16 cellular contexts compared by ENCODE assay signal in the genomic region with DNA sequence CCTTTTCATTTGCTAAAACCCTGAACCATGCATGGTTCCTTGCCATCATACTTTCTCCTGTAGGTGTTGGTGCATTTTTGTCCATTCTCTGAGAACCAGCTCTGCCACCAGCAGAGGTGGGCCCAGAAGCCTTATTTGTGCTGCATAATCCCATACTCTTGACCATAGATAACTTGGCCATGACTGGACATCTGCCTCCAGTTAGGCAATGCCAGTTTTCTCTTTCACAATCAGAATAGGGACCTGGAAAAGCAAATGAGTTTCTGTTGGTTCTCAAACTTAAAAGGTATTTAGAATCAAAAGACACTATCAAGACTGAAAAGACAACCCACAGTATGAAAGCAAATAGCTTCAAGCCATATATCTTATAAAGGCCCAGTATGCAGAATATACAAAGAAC.
DNase-seq lines count a peak whose midpoint lies in the region; ATAC-seq, FAIRE-seq and TF ChIP-seq lines count a peak whose summit lies in the region.
"Had no signal": no experiment of that assay in that cellular context is flagged by ENCODE, and none has a peak within 500 bp of the region (broad histone marks: within the 10 kb centered on the region; RNA-seq: fewer than 3 reads in every experiment).

No MANE protein-coding gene starts in this region.

- no peak overlapping the region for H2AFZ ChIP-seq in trophoblast cell (ENCODE audit: insufficient read depth, low read length, poor library complexity)
- H2AFZ ChIP-seq: GM23248 had no signal

- H3K14ac ChIP-seq in trophoblast cell (ENCODE audit: low read length), result no peak overlapping the region

- no peak overlapping the region for H2AK5ac ChIP-seq in trophoblast cell (ENCODE audit: low read length)

- no peak overlapping the region for H3K4ac ChIP-seq in trophoblast cell (ENCODE audit: low read depth, low read length)

- peak; percentile 67 for DNase-seq in amniotic epithelial cell (ENCODE audit: low read depth)
- peak; percentile 24 for DNase-seq in fibroblast of villous mesenchyme (ENCODE audit: low read depth)
- peak; percentile 18 to 70 for DNase-seq in trophoblast cell
- no peak for DNase-seq in GM12891 (ENCODE audit: insufficient read length, low spot score)
- no peak for DNase-seq in NAMALWA (ENCODE audit: low spot score)
- DNase-seq in ureter (ENCODE audit: low spot score), result no peak
- DNase-seq: 8988T; Calu3; CD8-positive, alpha-beta T cell; DMS79 treated with DMSO at 0.1 percent for 48 hours; GF-D8 had no signal

- TF ChIP-seq POLR2A in GM12891 (IDR thresholded peaks at IDR 0.05; ENCODE audit: low read depth, low read length), result no peak

- no peak overlapping the region for H3K23ac ChIP-seq in trophoblast cell (ENCODE audit: low read length)

- peak; percentile 14 to 46 for TF ChIP-seq RAD21 in liver (IDR thresholded peaks at IDR 0.05)

- H2BK120ac ChIP-seq in trophoblast cell (ENCODE audit: insufficient read depth, low read length, poor library complexity), result no peak overlapping the region

- H2BK5ac ChIP-seq in trophoblast cell (ENCODE audit: low read depth, low read length, poor library complexity), result no peak overlapping the region

- no peak for ATAC-seq in GM19035 (IDR thresholded peaks at IDR 0.05; ENCODE audit: unreplicated experiment)
- ATAC-seq: CD8-positive, alpha-beta T cell had no signal

- H4K91ac ChIP-seq in trophoblast cell (ENCODE audit: low read depth, low read length), result no peak overlapping the region

- H3K18ac ChIP-seq in trophoblast cell (ENCODE audit: low read length), result no peak overlapping the region

- peaks cover 2% of the 10 kb centered on the region for H3K79me2 ChIP-seq in trophoblast cell (ENCODE audit: control insufficient read depth, insufficient read depth, low read length, poor library complexity)

- no peak overlapping the region for H4K8ac ChIP-seq in trophoblast cell (ENCODE audit: low read depth, low read length)

- H3K4me1 ChIP-seq in liver (ENCODE audit: control insufficient read depth in 4 of 4, insufficient read depth in 4 of 4, low read length in 3 of 4) (peaks cover 8 to 24% (median 15%) of the 10 kb centered on the region in 4 donors), trophoblast cell (ENCODE audit: control insufficient read depth in 1 of 2, insufficient read depth in 2 of 2, low read length in 2 of 2) (peaks cover 9 to 10% of the 10 kb centered on the region in 2 experiments)
- H3K4me1 ChIP-seq: HAP-1 had no signal

- no peak overlapping the region for H4K12ac ChIP-seq in trophoblast cell (ENCODE audit: low read depth, low read length)

- H3K4me2 ChIP-seq in trophoblast cell (ENCODE audit: low read length), result no peak overlapping the region
- H3K4me2 ChIP-seq: BLaER1 had no signal

- H3K9ac ChIP-seq in liver (ENCODE audit: low read depth in 1 of 2, low read length in 2 of 2), result no peak overlapping the region
- no peak overlapping the region for H3K9ac ChIP-seq in trophoblast cell (ENCODE audit: low read length)
- H3K9ac ChIP-seq: BLaER1, GM23248 had no signal

- H3K9me3 ChIP-seq in liver (ENCODE audit: control insufficient read depth in 4 of 4, low read length in 3 of 4) (no peaks in the 10 kb centered on the region), trophoblast cell (ENCODE audit: insufficient read depth, low read depth, low read length) (peaks cover 2% of the 10 kb centered on the region)
- H3K9me3 ChIP-seq: HAP-1 had no signal

- no peak for TF ChIP-seq CTCF in fibroblast of villous mesenchyme (IDR thresholded peaks at IDR 0.05; ENCODE audit: insufficient read depth, low read depth, low read length)
- TF ChIP-seq CTCF in liver (IDR thresholded peaks at IDR 0.05; ENCODE audit: low read depth, low read length, missing input control), result no peak

- no peak overlapping the region for H3K27ac ChIP-seq in liver (ENCODE audit: low read depth in 1 of 2, low read length in 2 of 2)
- no peak overlapping the region for H3K27ac ChIP-seq in trophoblast cell (ENCODE audit: low read depth, low read length)
- H3K27ac ChIP-seq: BLaER1, GM23248 had no signal

- no peaks in the 10 kb centered on the region for H3K36me3 ChIP-seq in liver (ENCODE audit: control insufficient read depth in 4 of 4, insufficient read depth in 3 of 4, low read depth in 1 of 4, low read length in 3 of 4)
- no peaks in the 10 kb centered on the region for H3K36me3 ChIP-seq in trophoblast cell (ENCODE audit: control insufficient read depth in 1 of 2, insufficient read depth in 2 of 2, low read length in 2 of 2)
- H3K36me3 ChIP-seq: BLaER1, HAP-1 had no signal

- FAIRE-seq in GM12891 (lab: Jason Lieb, UNC), result no peak

- no peak overlapping the region for H2BK12ac ChIP-seq in trophoblast cell (ENCODE audit: low read length)

- H3K4me3 ChIP-seq in fibroblast of villous mesenchyme (ENCODE audit: low read depth, low read length) (no peak overlapping the region), liver (ENCODE audit: low read depth in 1 of 3, low read length in 3 of 3) (no peak overlapping the region), trophoblast cell (ENCODE audit: low read depth, low read length) (no peak overlapping the region)
- H3K4me3 ChIP-seq: BLaER1, GM23248, HAP-1 had no signal

- no peaks in the 10 kb centered on the region for H3K27me3 ChIP-seq in liver (ENCODE audit: control insufficient read depth in 4 of 4, insufficient read depth in 4 of 4, low read length in 3 of 4)
- H3K27me3 ChIP-seq in trophoblast cell (ENCODE audit: insufficient read depth, low read length), result no peaks in the 10 kb centered on the region
- H3K27me3 ChIP-seq: BLaER1 had no signal

- peaks cover 6% of the 10 kb centered on the region for H3K79me1 ChIP-seq in trophoblast cell (ENCODE audit: low read length)

TF ChIP-seq in liver, 16 proteins besides CTCF, POLR2A, EP300 and RAD21:
- TF ChIP-seq HNF4A (conservative IDR thresholded peaks at IDR 0.05) (peak; percentile 27 to 36), HNF4G (IDR thresholded peaks at IDR 0.05) (no peak)
- TF ChIP-seq, protein P1, sequence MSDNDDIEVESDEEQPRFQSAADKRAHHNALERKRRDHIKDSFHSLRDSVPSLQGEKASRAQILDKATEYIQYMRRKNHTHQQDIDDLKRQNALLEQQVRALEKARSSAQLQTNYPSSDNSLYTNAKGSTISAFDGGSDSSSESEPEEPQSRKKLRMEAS (IDR thresholded peaks at IDR 0.05), result peak; percentile 4

TF ChIP-seq in GM12891, 5 proteins besides CTCF, POLR2A, EP300 and RAD21:
- TF ChIP-seq PAX5 (IDR thresholded peaks at IDR 0.05; ENCODE audit: insufficient read depth, low read length, severe bottlenecking) (no peak), POLR2AphosphoS5 (IDR thresholded peaks at IDR 0.05; ENCODE audit: low read depth, low read length) (no peak), SPI1 (IDR thresholded peaks at IDR 0.05; ENCODE audit: low read depth, low read length) (no peak), TAF1 (IDR thresholded peaks at IDR 0.05; ENCODE audit: low read depth, low read length) (no peak), POU2F2 (IDR thresholded peaks at IDR 0.05; ENCODE audit: low read depth, low read length) (no peak)

Comparison
In these comparisons a context has a peak if more than half of its experiments do, and no peak if none do; other contexts are left out.
1. DNase-seq: peak in amniotic epithelial cell (single experiment), fibroblast of villous mesenchyme (single experiment) and trophoblast cell (2 of 2); none in GM12891 (single experiment), NAMALWA (single experiment) and ureter (single experiment).